Comparison of ENCODE assay signal across 20 cellular contexts in genomic region chr19:43441736-43442135, GRCh38. TPM values are rescaled to one million over a fixed set of nuclear protein-coding genes. Genes with fewer than 3 reads are reported as not detected.
"Had no signal": no experiment of that assay in that cellular context is flagged by ENCODE, and none has a peak within 500 bp of the region (broad histone marks: within the 10 kb centered on the region; RNA-seq: fewer than 3 reads in every experiment).

No MANE protein-coding gene starts in this region.

- ATAC-seq: lower lobe of right lung; right lobe of liver; stimulated activated memory B cell treated with anti-CD40 and anti-IgM and Interleukin-4, amounts not matched to agents 10 μg/mL and 1 μg/mL and 100 μg/mL, for 72 hours had no signal

- H3K36me3 ChIP-seq: cardiac muscle cell, lower lobe of right lung, prostate gland, right lobe of liver, spleen, tibial nerve, vagina had no signal

- H3K27ac Mint-ChIP-seq: activated CD4-positive, alpha-beta memory T cell treated with anti-CD3 and anti-CD28 coated beads for 36 hours; nephron; stimulated activated memory B cell treated with anti-CD40 and anti-IgM and Interleukin-4, amounts not matched to agents 10 μg/mL and 1 μg/mL and 100 μg/mL, for 72 hours had no signal

- H3K9me3 ChIP-seq: lower lobe of right lung, prostate gland, right lobe of liver, spleen, tibial nerve, vagina had no signal

- H3K4me3 Mint-ChIP-seq: activated CD4-positive, alpha-beta memory T cell treated with anti-CD3 and anti-CD28 coated beads for 36 hours; nephron; stimulated activated memory B cell treated with anti-CD40 and anti-IgM and Interleukin-4, amounts not matched to agents 10 μg/mL and 1 μg/mL and 100 μg/mL, for 72 hours had no signal

- H3K36me3 Mint-ChIP-seq: activated CD4-positive, alpha-beta memory T cell treated with anti-CD3 and anti-CD28 coated beads for 36 hours; stimulated activated memory B cell treated with anti-CD40 and anti-IgM and Interleukin-4, amounts not matched to agents 10 μg/mL and 1 μg/mL and 100 μg/mL, for 72 hours had no signal

- H3K27ac ChIP-seq: cardiac muscle cell, epithelial cell of prostate, lower lobe of right lung, prostate gland, right lobe of liver, spleen, tibial nerve, vagina had no signal

- H3K27me3 Mint-ChIP-seq: activated CD4-positive, alpha-beta memory T cell treated with anti-CD3 and anti-CD28 coated beads for 36 hours; stimulated activated memory B cell treated with anti-CD40 and anti-IgM and Interleukin-4, amounts not matched to agents 10 μg/mL and 1 μg/mL and 100 μg/mL, for 72 hours had no signal

- H3K27me3 ChIP-seq: right lobe of liver, spleen, tibial nerve, vagina had no signal

- H3K9me3 Mint-ChIP-seq: activated CD4-positive, alpha-beta memory T cell treated with anti-CD3 and anti-CD28 coated beads for 36 hours; nephron; stimulated activated memory B cell treated with anti-CD40 and anti-IgM and Interleukin-4, amounts not matched to agents 10 μg/mL and 1 μg/mL and 100 μg/mL, for 72 hours had no signal

- H3K4me3 ChIP-seq: cardiac muscle cell, lower lobe of right lung, prostate gland, right lobe of liver, spleen, tibial nerve, vagina had no signal

- DNase-seq: activated CD4-positive, alpha-beta memory T cell treated with anti-CD3 and anti-CD28 coated beads for 36 hours; activated gamma-delta T cell treated with Interleukin-2 at 50 U/mL for 16 hours; activated T-cell treated with anti-CD3 and anti-CD28 coated beads, Interleukin-2, amount 50 U/mL, for 48 hours; effector CD4-positive, alpha-beta T cell; lower lobe of right lung; midbrain; occipital lobe; right lobe of liver; spleen; stimulated activated CD4-positive, alpha-beta T cell treated with anti-CD3 and anti-CD28 coated beads, Interleukin-1b, Interleukin-23, amount 100 ng/mL, for 48 hours had no signal

RNA-seq across cellular contexts. Expression of gene LYPD3, which starts 23.7 kb away (rescaled TPM):
- total RNA-seq: occipital lobe had no signal

RNA-seq across cellular contexts. Expression of gene TEX101, which starts 27.0 kb away (rescaled TPM):
- total RNA-seq: activated CD4-positive, alpha-beta memory T cell treated with anti-CD3 and anti-CD28 coated beads for 36 hours; astrocyte; cardiac muscle cell; lower lobe of right lung; occipital lobe; right lobe of liver; spleen; subcutaneous adipose tissue; T-helper 2 cell treated with Interferon-gamma antibody and Interleukin-4, amounts not matched to agents 100 ng/mL and 5 ng/mL, for 36 hours; tibial nerve; vagina had no signal
- polyA plus RNA-seq: cardiac muscle cell, spleen had no signal
